In the genomic region with DNA sequence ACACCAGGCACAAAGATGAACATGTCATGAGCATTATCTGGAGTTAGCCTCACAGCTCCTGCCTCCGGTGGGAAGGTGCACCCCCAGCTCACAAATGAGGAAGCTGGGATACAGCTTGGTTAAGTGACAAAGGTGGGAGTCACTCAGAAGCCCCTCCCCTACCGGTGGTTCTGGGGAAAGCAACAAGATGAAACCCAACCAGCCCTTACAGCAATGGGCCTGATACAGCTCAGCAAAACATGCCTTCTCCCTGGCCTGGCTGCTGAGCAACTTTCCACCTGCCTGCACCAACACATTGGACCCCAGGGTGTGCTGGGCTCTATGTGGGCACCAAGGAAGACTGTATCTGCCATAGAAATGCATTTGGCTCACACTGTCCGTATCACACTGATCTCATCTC, we compare ENCODE assay signal across 28 cellular contexts.
DNase-seq lines count a peak whose midpoint lies in the region; ATAC-seq and TF ChIP-seq lines count a peak whose summit lies in the region.
"Had no signal": no experiment of that assay in that cellular context is flagged by ENCODE, and none has a peak within 500 bp of the region (broad histone marks: within the 10 kb centered on the region; RNA-seq: fewer than 3 reads in every experiment).

No MANE protein-coding gene starts in this region.

- no peaks in the 10 kb centered on the region for H3K36me3 Mint-ChIP-seq in CD4-positive, CD25-positive, alpha-beta regulatory T cell

- no peaks in the 10 kb centered on the region for H3K27me3 ChIP-seq in CD4-positive, CD25-positive, alpha-beta regulatory T cell (ENCODE audit: control insufficient read depth, insufficient read depth, low read length)
- H3K27me3 ChIP-seq: adrenal gland, BLaER1, gastrocnemius medialis, Peyer's patch, transverse colon had no signal

- peaks cover 0 to 1% (median 0%) of the 10 kb centered on the region in 7 donors for H3K9me3 Mint-ChIP-seq in CD4-positive, CD25-positive, alpha-beta regulatory T cell
- H3K9me3 Mint-ChIP-seq in stimulated activated naive CD8-positive, alpha-beta T cell treated with anti-CD3 and anti-CD28 coated beads, Interleukin-15, amount 100 ng/mL, for 72 hours, result no peaks in the 10 kb centered on the region
- H3K9me3 Mint-ChIP-seq: activated CD4-positive, alpha-beta T cell treated with anti-CD3 and anti-CD28 coated beads, Interleukin-2, amount 10 ng/mL, durations not matched to agents 24 days and 14 days; activated naive CD4-positive, alpha-beta T cell treated with anti-CD3 and anti-CD28 coated beads for 36 hours; nephron had no signal

- H3K4me1 ChIP-seq in CD4-positive, CD25-positive, alpha-beta regulatory T cell (ENCODE audit: control insufficient read depth, insufficient read depth, low read length, poor library complexity, severe bottlenecking), result no peaks in the 10 kb centered on the region
- H3K4me1 ChIP-seq: adrenal gland, gastrocnemius medialis, Peyer's patch, transverse colon had no signal

- no peaks in the 10 kb centered on the region for H3K9me3 ChIP-seq in CD4-positive, CD25-positive, alpha-beta regulatory T cell (ENCODE audit: control insufficient read depth in 2 of 2, low read length in 2 of 2)
- H3K9me3 ChIP-seq: adrenal gland, BLaER1, gastrocnemius medialis, Peyer's patch, transverse colon had no signal

- no peak for DNase-seq in CD4-positive, CD25-positive, alpha-beta regulatory T cell
- DNase-seq in OCI-M1 (lab: John Stamatoyannopoulos, UW), result peak; percentile 15
- peak; percentile 41 for DNase-seq in islet precursor cell
- no peak for DNase-seq in AG20443 (ENCODE audit: low spot score)
- DNase-seq in NCI-H2227 treated with DMSO at 0.1 percent for 48 hours (lab: John Stamatoyannopoulos, UW), result no peak
- DNase-seq in stimulated activated naive CD8-positive, alpha-beta T cell treated with anti-CD3 and anti-CD28 coated beads, Interleukin-15, amount 100 ng/mL, for 72 hours, result no peak
- no peak for DNase-seq in glomerular visceral epithelial cell (ENCODE audit: extremely low spot score)
- DNase-seq: activated CD4-positive, alpha-beta T cell treated with anti-CD3 and anti-CD28 coated beads, Interleukin-2, amount 10 ng/mL, durations not matched to agents 24 days and 14 days; activated naive CD4-positive, alpha-beta T cell treated with anti-CD3 and anti-CD28 coated beads for 36 hours; activated T-cell treated with anti-CD3 and anti-CD28 coated beads, Interleukin-2, amount 50 U/mL, for 1 hour; adrenal gland; cerebellar nuclear complex; dorsolateral prefrontal cortex; gastrocnemius medialis; NCI-H1436; NCI-H2081; NCI-H526; NK-92 treated with Interleukin-12 subunit alpha and Interleukin-12 subunit beta, amount 100 ng/mL, for 24 hours; Peyer's patch; SHP77 treated with DMSO at 0.1 percent for 48 hours; stimulated activated CD4-positive, alpha-beta T cell treated with anti-CD3 and anti-CD28 coated beads, Interleukin-15, amount 100 ng/mL, for 24 hours; stimulated activated CD4-positive, alpha-beta T cell treated with anti-CD3 and anti-CD28 coated beads, Interleukin-4, amount 100 ng/mL, for 4 hours; T-helper 9 cell; transverse colon had no signal

- peaks cover 2 to 34% (median 13%) of the 10 kb centered on the region in 4 donors for H3K4me1 Mint-ChIP-seq in CD4-positive, CD25-positive, alpha-beta regulatory T cell
- peaks cover 31% of the 10 kb centered on the region for H3K4me1 Mint-ChIP-seq in stimulated activated naive CD8-positive, alpha-beta T cell treated with anti-CD3 and anti-CD28 coated beads, Interleukin-15, amount 100 ng/mL, for 72 hours
- H3K4me1 Mint-ChIP-seq: nephron had no signal

- peaks cover 11% of the 10 kb centered on the region for H3K27me3 Mint-ChIP-seq in CD4-positive, CD25-positive, alpha-beta regulatory T cell
- H3K27me3 Mint-ChIP-seq in stimulated activated naive CD8-positive, alpha-beta T cell treated with anti-CD3 and anti-CD28 coated beads, Interleukin-15, amount 100 ng/mL, for 72 hours, result no peaks in the 10 kb centered on the region

- H3K27ac Mint-ChIP-seq in CD4-positive, CD25-positive, alpha-beta regulatory T cell, result peak overlapping the region in 2 of 3 donors; percentile 1 to 73
- no peak overlapping the region for H3K27ac Mint-ChIP-seq in stimulated activated naive CD8-positive, alpha-beta T cell treated with anti-CD3 and anti-CD28 coated beads, Interleukin-15, amount 100 ng/mL, for 72 hours
- H3K27ac Mint-ChIP-seq: activated CD4-positive, alpha-beta T cell treated with anti-CD3 and anti-CD28 coated beads, Interleukin-2, amount 10 ng/mL, durations not matched to agents 24 days and 14 days; activated naive CD4-positive, alpha-beta T cell treated with anti-CD3 and anti-CD28 coated beads for 36 hours; nephron had no signal

- TF ChIP-seq CTCF in GM12873 (IDR thresholded peaks at IDR 0.05; ENCODE audit: insufficient read depth, low read depth, low read length, missing control alignments), result peak; percentile 39

- no peak overlapping the region for H3K4me3 ChIP-seq in CD4-positive, CD25-positive, alpha-beta regulatory T cell (ENCODE audit: low read depth, low read length)
- H3K4me3 ChIP-seq: adrenal gland, BLaER1, dorsolateral prefrontal cortex, gastrocnemius medialis, lung, Peyer's patch, transverse colon had no signal

- no peak for ATAC-seq in CD4-positive, CD25-positive, alpha-beta regulatory T cell (ENCODE audit: low read depth in 2 of 2)
- no peak for ATAC-seq in stimulated activated naive CD8-positive, alpha-beta T cell treated with anti-CD3 and anti-CD28 coated beads, Interleukin-15, amount 100 ng/mL, for 72 hours
- ATAC-seq: gastrocnemius medialis had no signal

- no peak overlapping the region for H3K4me3 Mint-ChIP-seq in CD4-positive, CD25-positive, alpha-beta regulatory T cell
- H3K4me3 Mint-ChIP-seq in stimulated activated naive CD8-positive, alpha-beta T cell treated with anti-CD3 and anti-CD28 coated beads, Interleukin-15, amount 100 ng/mL, for 72 hours, result no peak overlapping the region
- H3K4me3 Mint-ChIP-seq: activated CD4-positive, alpha-beta T cell treated with anti-CD3 and anti-CD28 coated beads, Interleukin-2, amount 10 ng/mL, durations not matched to agents 24 days and 14 days; activated naive CD4-positive, alpha-beta T cell treated with anti-CD3 and anti-CD28 coated beads for 36 hours; nephron had no signal

- H3K36me3 ChIP-seq in CD4-positive, CD25-positive, alpha-beta regulatory T cell (ENCODE audit: control insufficient read depth, insufficient read depth, low read length), result no peaks in the 10 kb centered on the region
- H3K36me3 ChIP-seq: adrenal gland, BLaER1, gastrocnemius medialis, Peyer's patch, transverse colon had no signal

- no peak overlapping the region for H3K27ac ChIP-seq in CD4-positive, CD25-positive, alpha-beta regulatory T cell (ENCODE audit: insufficient read depth, low read length, poor library complexity, severe bottlenecking)
- H3K27ac ChIP-seq: adrenal gland, BLaER1, dorsolateral prefrontal cortex, gastrocnemius medialis, Peyer's patch, transverse colon had no signal

Comparison
In these comparisons a context has a peak if more than half of its experiments do, and no peak if none do; other contexts are left out.
1. DNase-seq: peak in OCI-M1 (single experiment) and islet precursor cell (single experiment); none in CD4-positive, CD25-positive, alpha-beta regulatory T cell (0 of 3), AG20443 (single experiment), NCI-H2227 treated with DMSO at 0.1 percent for 48 hours (single experiment), stimulated activated naive CD8-positive, alpha-beta T cell treated with anti-CD3 and anti-CD28 coated beads, Interleukin-15, amount 100 ng/mL, for 72 hours (0 of 2) and glomerular visceral epithelial cell (single experiment).
2. H3K27ac Mint-ChIP-seq: peak in CD4-positive, CD25-positive, alpha-beta regulatory T cell (2 of 3); none in stimulated activated naive CD8-positive, alpha-beta T cell treated with anti-CD3 and anti-CD28 coated beads, Interleukin-15, amount 100 ng/mL, for 72 hours (0 of 2).